1 cellular context compared by ENCODE assay signal in genomic region chr3:2510746-2511145, GRCh38.
TF ChIP-seq lines count a peak whose summit lies in the region.

No MANE protein-coding gene starts in this region.

TF ChIP-seq in SK-N-SH treated with all-trans-retinoic acid at 6 μM for 48 hours, 23 proteins besides CTCF, POLR2A, EP300 and RAD21 (continued from another document):
- TF ChIP-seq, protein P1, sequence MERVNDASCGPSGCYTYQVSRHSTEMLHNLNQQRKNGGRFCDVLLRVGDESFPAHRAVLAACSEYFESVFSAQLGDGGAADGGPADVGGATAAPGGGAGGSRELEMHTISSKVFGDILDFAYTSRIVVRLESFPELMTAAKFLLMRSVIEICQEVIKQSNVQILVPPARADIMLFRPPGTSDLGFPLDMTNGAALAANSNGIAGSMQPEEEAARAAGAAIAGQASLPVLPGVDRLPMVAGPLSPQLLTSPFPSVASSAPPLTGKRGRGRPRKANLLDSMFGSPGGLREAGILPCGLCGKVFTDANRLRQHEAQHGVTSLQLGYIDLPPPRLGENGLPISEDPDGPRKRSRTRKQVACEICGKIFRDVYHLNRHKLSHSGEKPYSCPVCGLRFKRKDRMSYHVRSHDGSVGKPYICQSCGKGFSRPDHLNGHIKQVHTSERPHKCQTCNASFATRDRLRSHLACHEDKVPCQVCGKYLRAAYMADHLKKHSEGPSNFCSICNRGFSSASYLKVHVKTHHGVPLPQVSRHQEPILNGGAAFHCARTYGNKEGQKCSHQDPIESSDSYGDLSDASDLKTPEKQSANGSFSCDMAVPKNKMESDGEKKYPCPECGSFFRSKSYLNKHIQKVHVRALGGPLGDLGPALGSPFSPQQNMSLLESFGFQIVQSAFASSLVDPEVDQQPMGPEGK (CRISPR knock-in tag; IDR thresholded peaks at IDR 0.05; ENCODE audit: borderline replicate concordance) = no peak
- TF ChIP-seq PPARA (CRISPR knock-in tag; IDR thresholded peaks at IDR 0.05; ENCODE audit: borderline replicate concordance) (no peak), GLIS3 (CRISPR knock-in tag; IDR thresholded peaks at IDR 0.05) (no peak)
TF ChIP-seq in SK-N-SH treated with all-trans-retinoic acid at 6 μM for 48 hours: peak in this region for 0.
